ENCODE assay signal across 9 cellular contexts in the genomic region with DNA sequence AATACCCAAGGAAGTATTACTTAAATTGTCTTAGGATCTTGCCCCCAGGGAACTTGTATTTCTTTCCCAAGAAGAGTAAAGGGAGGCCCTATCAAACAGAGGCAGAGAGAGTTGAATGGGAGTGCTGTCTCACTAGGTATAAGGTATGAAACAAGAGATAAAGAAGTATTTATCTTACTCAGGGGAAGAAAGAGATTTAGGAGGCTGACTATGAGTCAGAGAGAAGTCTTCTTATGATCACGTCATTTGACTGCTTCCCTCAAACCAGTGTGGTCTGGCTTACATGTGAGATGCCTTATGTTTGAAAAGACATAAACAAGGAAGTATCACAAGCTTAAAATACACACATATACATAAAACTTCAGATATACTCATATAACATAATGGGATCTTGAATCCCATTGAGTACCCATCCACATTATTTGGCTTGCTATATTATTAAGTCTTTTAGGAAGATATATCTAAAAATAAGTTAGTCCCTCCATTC. TPM values are rescaled to one million over a fixed set of nuclear protein-coding genes. Genes with fewer than 3 reads are reported as not detected.
DNase-seq lines count a peak whose midpoint lies in the region; ATAC-seq and TF ChIP-seq lines count a peak whose summit lies in the region.
"Had no signal": no experiment of that assay in that cellular context is flagged by ENCODE, and none has a peak within 500 bp of the region (broad histone marks: within the 10 kb centered on the region; RNA-seq: fewer than 3 reads in every experiment).

No MANE protein-coding gene starts in this region.

- H3K27me3 ChIP-seq in OCI-LY1 (ENCODE audit: insufficient read depth, low read length) (no peaks in the 10 kb centered on the region), neuronal stem cell (ENCODE audit: control insufficient read depth in 3 of 3, insufficient read depth in 3 of 3, low read depth in 1 of 3, low read length in 3 of 3) (no peaks in the 10 kb centered on the region)

- H3K4me2 ChIP-seq in OCI-LY1 (ENCODE audit: low read length): peak overlapping the region; percentile 5; the same call in 1 of the 2 replicates
- no peak overlapping the region for H3K4me2 ChIP-seq in neuronal stem cell (ENCODE audit: insufficient read depth, low read length, poor library complexity, severe bottlenecking)

- H3K79me1 ChIP-seq in neuronal stem cell (ENCODE audit: low read depth, low read length): no peaks in the 10 kb centered on the region

- no peak overlapping the region for H4K91ac ChIP-seq in neuronal stem cell (ENCODE audit: low read depth, low read length, poor library complexity)

- no peak for TF ChIP-seq CTCF in OCI-LY1 (IDR thresholded peaks at IDR 0.05; ENCODE audit: low read length)
- no peak for TF ChIP-seq CTCF in cardiac fibroblast (IDR thresholded peaks at IDR 0.05; ENCODE audit: low read depth, low read length)
- no peak for TF ChIP-seq CTCF in retinal pigment epithelial cell (conservative IDR thresholded peaks at IDR 0.05; ENCODE audit: low read depth, low read length)

- H3K4ac ChIP-seq in neuronal stem cell (ENCODE audit: low read length): no peak overlapping the region

- H3K23ac ChIP-seq in neuronal stem cell (ENCODE audit: low read depth, low read length, poor library complexity): no peak overlapping the region

- H3K36me3 ChIP-seq in OCI-LY1 (ENCODE audit: insufficient read depth, low read length) (peaks cover 23% of the 10 kb centered on the region), neuronal stem cell (replicated peaks in 1 of 2; ENCODE audit: control insufficient read depth in 2 of 2, insufficient read depth in 2 of 2, low read length in 2 of 2) (no peaks in the 10 kb centered on the region)

- H2BK5ac ChIP-seq in neuronal stem cell (ENCODE audit: low read length): no peak overlapping the region

- H3F3A ChIP-seq in OCI-LY1 (ENCODE audit: insufficient read depth, low read length): no peaks in the 10 kb centered on the region

- H3K27ac ChIP-seq in OCI-LY1 (ENCODE audit: low read depth, low read length, poor library complexity, severe bottlenecking) (peak overlapping the region; percentile 91), neuronal stem cell (replicated peaks; ENCODE audit: low read length) (no peak overlapping the region)
- H3K27ac ChIP-seq: C4-2B had no signal

- no peak overlapping the region for H3K14ac ChIP-seq in neuronal stem cell (ENCODE audit: low read length)

- peaks cover 70% of the 10 kb centered on the region for H3K4me1 ChIP-seq in OCI-LY1 (ENCODE audit: insufficient read depth, low read length, severe bottlenecking)
- H3K4me1 ChIP-seq in neuronal stem cell (ENCODE audit: control insufficient read depth in 2 of 2, insufficient read depth in 1 of 2, low read depth in 1 of 2, low read length in 2 of 2): peaks cover 7 to 9% of the 10 kb centered on the region in 2 donors

- peak; percentile 51 for ATAC-seq in HG02642 (IDR thresholded peaks at IDR 0.05; ENCODE audit: poor library complexity, unreplicated experiment)

- H3K9me3 ChIP-seq in OCI-LY1 (ENCODE audit: low read length) (peaks cover 5% of the 10 kb centered on the region; the same call in 1 of the 2 replicates), neuronal stem cell (replicated peaks in 1 of 2; ENCODE audit: control insufficient read depth in 2 of 2, insufficient read depth in 1 of 2, low read depth in 1 of 2, low read length in 2 of 2) (no peaks in the 10 kb centered on the region)

- no peak overlapping the region for H4K8ac ChIP-seq in neuronal stem cell (ENCODE audit: low read depth, low read length)

- H3K4me3 ChIP-seq in OCI-LY1 (ENCODE audit: low read depth, low read length, poor library complexity, severe bottlenecking) (no peak overlapping the region), cardiac fibroblast (replicated peaks in 1 of 2; ENCODE audit: low read depth in 2 of 2, low read length in 2 of 2) (no peak overlapping the region), retinal pigment epithelial cell (ENCODE audit: low read length) (no peak overlapping the region), neuronal stem cell (ENCODE audit: low read length in 2 of 2) (no peak overlapping the region)

- no peak overlapping the region for H2BK15ac ChIP-seq in neuronal stem cell (ENCODE audit: low read length)

- H3K9ac ChIP-seq in OCI-LY1 (ENCODE audit: low read length): no peak overlapping the region
- no peak overlapping the region for H3K9ac ChIP-seq in neuronal stem cell (ENCODE audit: low read depth, low read length, poor library complexity)

- H2AK5ac ChIP-seq in neuronal stem cell (ENCODE audit: low read depth, low read length): no peak overlapping the region

- H4K20me1 ChIP-seq in OCI-LY1 (ENCODE audit: insufficient read depth, low read length): no peaks in the 10 kb centered on the region

- H3K79me2 ChIP-seq in OCI-LY1 (ENCODE audit: insufficient read depth, low read length): peaks cover 9% of the 10 kb centered on the region; the same call in 1 of the 2 replicates

- no peak overlapping the region for H2AFZ ChIP-seq in OCI-LY1 (ENCODE audit: low read length)
- no peak overlapping the region for H2AFZ ChIP-seq in neuronal stem cell (ENCODE audit: low read length)

- no peak overlapping the region for H3K18ac ChIP-seq in neuronal stem cell (ENCODE audit: low read length)

- DNase-seq in NOMO-1 (lab: John Stamatoyannopoulos, UW; ENCODE audit: unreplicated experiment in 2 of 2) (peak; percentile 16 to 83), NOMO-1 treated with dmso at 0.1 percent for 144 hours (lab: John Stamatoyannopoulos, UW; ENCODE audit: unreplicated experiment) (no peak), cardiac fibroblast (ENCODE audit: low read depth in 2 of 2) (peak; percentile 62 to 87), retinal pigment epithelial cell (ENCODE audit: low read depth) (peak; percentile 80), neuronal stem cell (ENCODE audit: low spot score) (no peak), OCI-M2 (lab: John Stamatoyannopoulos, UW; ENCODE audit: unreplicated experiment) (no peak)

- no peaks in the 10 kb centered on the region for H3K9me2 ChIP-seq in OCI-LY1 (ENCODE audit: low read depth, low read length)

- no peak overlapping the region for H2BK12ac ChIP-seq in neuronal stem cell (ENCODE audit: low read length)

- H2BK120ac ChIP-seq in neuronal stem cell (ENCODE audit: low read depth, low read length): no peak overlapping the region

- no CpG with 5 or more reads among the region's 1 CpG for whole genome bisulfite sequencing in neuronal stem cell (ENCODE audit: extremely low coverage in 2 of 2, insufficient read length in 2 of 2, insufficient replicate concordance in 1 of 2), 2 donors

RNA-seq across cellular contexts. Expression of a gene that starts 29.6 kb away (rescaled TPM):
- polyA plus RNA-seq in neuronal stem cell (2013, experiment 1 of 2): 1.8 TPM
- 1.5 TPM for polyA plus RNA-seq in neuronal stem cell (2013, experiment 2 of 2)

Comparison
In these comparisons a context has a peak if more than half of its experiments do, and no peak if none do; other contexts are left out.
1. DNase-seq: peak in NOMO-1 (2 of 2), cardiac fibroblast (2 of 2) and retinal pigment epithelial cell (single experiment); none in NOMO-1 treated with dmso at 0.1 percent for 144 hours (single experiment), neuronal stem cell (single experiment) and OCI-M2 (single experiment).